In the genomic region with DNA sequence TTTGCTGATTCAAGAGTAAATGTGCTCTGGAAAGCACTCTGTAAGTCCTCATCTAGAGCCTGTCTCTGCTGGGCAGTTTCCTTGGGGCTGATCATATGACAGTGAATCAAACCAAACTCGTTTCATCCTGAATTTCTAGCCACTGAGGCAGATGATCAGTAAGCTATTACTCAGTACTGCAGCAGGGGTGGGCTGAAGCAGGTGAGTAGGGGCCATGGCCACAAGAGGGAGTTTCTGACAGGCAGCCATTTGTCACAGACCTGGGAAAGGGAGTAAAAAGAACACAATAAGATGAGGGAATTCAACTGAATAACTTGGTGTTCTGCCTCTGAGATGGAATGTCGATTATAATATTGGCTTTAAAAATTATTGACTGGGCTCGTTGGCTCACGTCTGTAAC, we compare ENCODE assay signal across 13 cellular contexts. TPM values are rescaled to one million over a fixed set of nuclear protein-coding genes. Genes with fewer than 3 reads are reported as not detected.
"Had no signal": no experiment of that assay in that cellular context is flagged by ENCODE, and none has a peak within 500 bp of the region (broad histone marks: within the 10 kb centered on the region; RNA-seq: fewer than 3 reads in every experiment).

No MANE protein-coding gene starts in this region.

RNA-seq across cellular contexts. Expression of gene HSFY2, which starts 19.4 kb away (rescaled TPM):
- total RNA-seq: activated B cell treated with CpG ODN at 0.5 μM for 24 hours; activated CD4-positive, alpha-beta memory T cell treated with anti-CD3 and anti-CD28 coated beads for 36 hours; activated CD4-positive, alpha-beta memory T cell treated with anti-CD3 and anti-CD28 coated beads, Interleukin-2, amount 10 ng/mL, durations not matched to agents 7 days and 5 days; activated CD4-positive, alpha-beta T cell treated with anti-CD3 and anti-CD28 coated beads for 36 hours; activated CD4-positive, alpha-beta T cell treated with anti-CD3 and anti-CD28 coated beads, Interleukin-2, amount 10 ng/mL, durations not matched to agents 24 days and 14 days; activated CD4-positive, alpha-beta T cell treated with anti-CD3 and anti-CD28 coated beads, Interleukin-2, amount 10 ng/mL, durations not matched to agents 7 days and 5 days; activated CD8-positive, alpha-beta memory T cell treated with anti-CD3 and anti-CD28 coated beads for 36 hours; activated CD8-positive, alpha-beta memory T cell treated with anti-CD3 and anti-CD28 coated beads, Interleukin-2, amount 10 ng/mL, durations not matched to agents 7 days and 5 days; activated CD8-positive, alpha-beta T cell treated with anti-CD3 and anti-CD28 coated beads for 36 hours; activated CD8-positive, alpha-beta T cell treated with anti-CD3 and anti-CD28 coated beads, Interleukin-2, amount 10 ng/mL, durations not matched to agents 7 days and 5 days; T-helper 1 cell treated with Interleukin-12 subunit alpha and Interleukin-12 subunit beta and Interleukin-4 antibody, amounts not matched to agents 30 ng/mL and 1 ng/mL, for 36 hours; T-helper 17 cell; T-helper 2 cell treated with Interferon-gamma antibody and Interleukin-4, amounts not matched to agents 100 ng/mL and 5 ng/mL, for 36 hours had no signal
